Comparison of ENCODE assay signal across 8 cellular contexts in the genomic region with DNA sequence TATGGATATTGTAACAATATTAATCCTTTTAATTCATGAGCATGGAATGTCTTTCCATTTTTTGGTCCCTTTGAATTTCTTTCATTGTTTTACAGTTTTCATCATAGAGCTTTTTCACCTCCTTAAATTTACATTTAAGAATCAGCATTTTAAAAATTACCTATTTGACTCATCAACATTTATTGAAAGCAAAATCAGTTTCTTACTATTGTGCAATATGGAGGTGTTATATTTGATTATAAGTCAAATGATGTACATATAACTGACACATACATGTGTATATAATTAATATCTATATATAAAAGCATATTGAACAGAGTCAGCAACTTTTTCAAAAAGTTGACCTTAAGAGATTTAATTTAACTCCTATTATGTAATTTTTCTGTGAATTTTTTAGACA.
"Had no signal": no experiment of that assay in that cellular context is flagged by ENCODE, and none has a peak within 500 bp of the region (broad histone marks: within the 10 kb centered on the region; RNA-seq: fewer than 3 reads in every experiment).

No MANE protein-coding gene starts in this region.

- H2AFZ ChIP-seq: GM23338 had no signal

- ATAC-seq: GM23338, HCT116 had no signal

- H3K4me3 ChIP-seq: GM23338, HAP-1 had no signal

- H3K9me3 ChIP-seq: HAP-1 had no signal

- H3K36me3 ChIP-seq: HAP-1 had no signal

- H3K4me2 ChIP-seq: GM23338 had no signal

- H3K27ac ChIP-seq: HL-60 had no signal

- DNase-seq: H7, HFFc6, Kasumi-1, KG1 had no signal
